In the genomic region with DNA sequence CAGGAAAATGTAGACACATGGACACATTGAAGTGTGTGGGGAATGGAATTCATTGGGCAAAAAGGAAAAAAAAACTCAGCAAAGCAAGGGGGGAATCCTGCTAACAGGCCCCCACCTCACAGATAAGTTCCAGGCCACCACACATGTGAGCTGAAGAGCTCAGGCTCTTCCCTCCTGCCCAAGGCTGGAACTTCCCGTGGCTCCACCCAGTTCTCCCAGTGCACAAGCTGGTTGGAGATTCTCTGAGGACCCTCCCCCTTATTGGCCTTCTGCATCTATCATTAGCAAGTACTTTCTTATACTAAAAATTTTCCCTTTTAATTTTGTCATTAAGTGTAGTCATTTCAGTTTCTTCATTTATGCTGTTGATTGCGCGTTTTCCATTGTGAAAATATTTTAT, we compare ENCODE assay signal across 27 cellular contexts.
"Had no signal": no experiment of that assay in that cellular context is flagged by ENCODE, and none has a peak within 500 bp of the region (broad histone marks: within the 10 kb centered on the region; RNA-seq: fewer than 3 reads in every experiment).

No MANE protein-coding gene starts in this region.

- H3K9me3 ChIP-seq: stomach, suprapubic skin, testis, thoracic aorta, thyroid gland, tibial artery, tibial nerve, transverse colon, upper lobe of left lung, upper lobe of right lung, uterus, vagina had no signal

- H3K36me3 ChIP-seq: thoracic aorta, thyroid gland, uterus had no signal

- H3K9me3 Mint-ChIP-seq: stimulated activated effector memory CD8-positive, alpha-beta T cell treated with anti-CD3 and anti-CD28 coated beads, Interleukin-12 subunit alpha, Interleukin-12 subunit beta, amount 100 ng/mL, for 72 hours; stimulated activated memory B cell treated with anti-CD40 and anti-IgM and Interleukin-4, amounts not matched to agents 10 μg/mL and 1 μg/mL and 100 μg/mL, for 72 hours; stimulated activated naive B cell treated with anti-CD40 and anti-IgM and Interleukin-4, amounts not matched to agents 10 μg/mL and 1 μg/mL and 100 μg/mL, for 72 hours; stimulated activated naive CD8-positive, alpha-beta T cell treated with anti-CD3 and anti-CD28 coated beads, Interleukin-15, amount 100 ng/mL, for 72 hours; stimulated activated naive CD8-positive, alpha-beta T cell treated with anti-CD3 and anti-CD28 coated beads, Interleukin-15, Interleukin-2, amounts not matched to agents 100 ng/mL and 50 ng/mL, for 24 hours; type B pancreatic cell had no signal

- DNase-seq: stimulated activated CD4-positive, alpha-beta T cell treated with anti-CD3 and anti-CD28 coated beads, Interleukin-2, amount 100 ng/mL, for 48 hours; stimulated activated CD4-positive, alpha-beta T cell treated with anti-CD3 and anti-CD28 coated beads, Interleukin-4, amount 100 ng/mL, for 1 hour; stimulated activated CD4-positive, alpha-beta T cell treated with anti-CD3 and anti-CD28 coated beads, Interleukin-4, amount 100 ng/mL, for 24 hours; stimulated activated CD4-positive, alpha-beta T cell treated with anti-CD3 and anti-CD28 coated beads, Interleukin-4, amount 100 ng/mL, for 4 hours; stimulated activated CD8-positive, alpha-beta memory T cell treated with anti-CD3 and anti-CD28 coated beads, Interleukin-4, amount 100 ng/mL, for 48 hours; stimulated activated naive B cell treated with anti-CD40 and anti-IgM and Interleukin-4, amounts not matched to agents 10 μg/mL and 1 μg/mL and 100 μg/mL, for 72 hours; stimulated activated naive CD4-positive, alpha-beta T cell; stimulated activated naive CD4-positive, alpha-beta T cell treated with Interleukin-2 at 50 U/mL for 16 hours; stimulated activated naive CD8-positive, alpha-beta T cell treated with anti-CD3 and anti-CD28 coated beads, Interleukin-15, amount 100 ng/mL, for 72 hours; stimulated activated naive CD8-positive, alpha-beta T cell treated with anti-CD3 and anti-CD28 coated beads, Interleukin-15, Interleukin-2, amounts not matched to agents 100 U/mL and 50 U/mL, for 24 hours; stomach; substantia nigra; testis; thyroid gland; tibial artery; transverse colon; upper lobe of left lung; upper lobe of right lung; uterus had no signal

- H3K27me3 Mint-ChIP-seq: stimulated activated memory B cell treated with anti-CD40 and anti-IgM and Interleukin-4, amounts not matched to agents 10 μg/mL and 1 μg/mL and 100 μg/mL, for 72 hours; stimulated activated naive B cell treated with anti-CD40 and anti-IgM and Interleukin-4, amounts not matched to agents 10 μg/mL and 1 μg/mL and 100 μg/mL, for 72 hours; stimulated activated naive CD8-positive, alpha-beta T cell treated with anti-CD3 and anti-CD28 coated beads, Interleukin-15, amount 100 ng/mL, for 72 hours; stimulated activated naive CD8-positive, alpha-beta T cell treated with anti-CD3 and anti-CD28 coated beads, Interleukin-15, Interleukin-2, amounts not matched to agents 100 ng/mL and 50 ng/mL, for 24 hours; type B pancreatic cell had no signal

- H3K27me3 ChIP-seq: stomach, suprapubic skin, testis, thyroid gland, tibial artery, tibial nerve, transverse colon, upper lobe of left lung, upper lobe of right lung, uterus, vagina had no signal

- H3K4me1 Mint-ChIP-seq: stimulated activated memory B cell treated with anti-CD40 and anti-IgM and Interleukin-4, amounts not matched to agents 10 μg/mL and 1 μg/mL and 100 μg/mL, for 72 hours; stimulated activated naive B cell treated with anti-CD40 and anti-IgM and Interleukin-4, amounts not matched to agents 10 μg/mL and 1 μg/mL and 100 μg/mL, for 72 hours had no signal

- H3K27ac Mint-ChIP-seq: stimulated activated effector memory CD8-positive, alpha-beta T cell treated with anti-CD3 and anti-CD28 coated beads, Interleukin-12 subunit alpha, Interleukin-12 subunit beta, amount 100 ng/mL, for 72 hours; stimulated activated memory B cell treated with anti-CD40 and anti-IgM and Interleukin-4, amounts not matched to agents 10 μg/mL and 1 μg/mL and 100 μg/mL, for 72 hours; stimulated activated naive B cell treated with anti-CD40 and anti-IgM and Interleukin-4, amounts not matched to agents 10 μg/mL and 1 μg/mL and 100 μg/mL, for 72 hours; stimulated activated naive CD8-positive, alpha-beta T cell treated with anti-CD3 and anti-CD28 coated beads, Interleukin-15, amount 100 ng/mL, for 72 hours; stimulated activated naive CD8-positive, alpha-beta T cell treated with anti-CD3 and anti-CD28 coated beads, Interleukin-15, Interleukin-2, amounts not matched to agents 100 ng/mL and 50 ng/mL, for 24 hours; type B pancreatic cell had no signal

- H3K27ac ChIP-seq: stomach, suprapubic skin, testis, thoracic aorta, thyroid gland, tibial artery, tibial nerve, transverse colon, upper lobe of left lung, upper lobe of right lung, uterus, vagina had no signal

- H3K4me3 Mint-ChIP-seq: stimulated activated effector memory CD8-positive, alpha-beta T cell treated with anti-CD3 and anti-CD28 coated beads, Interleukin-12 subunit alpha, Interleukin-12 subunit beta, amount 100 ng/mL, for 72 hours; stimulated activated memory B cell treated with anti-CD40 and anti-IgM and Interleukin-4, amounts not matched to agents 10 μg/mL and 1 μg/mL and 100 μg/mL, for 72 hours; stimulated activated naive B cell treated with anti-CD40 and anti-IgM and Interleukin-4, amounts not matched to agents 10 μg/mL and 1 μg/mL and 100 μg/mL, for 72 hours; stimulated activated naive CD8-positive, alpha-beta T cell treated with anti-CD3 and anti-CD28 coated beads, Interleukin-15, amount 100 ng/mL, for 72 hours; stimulated activated naive CD8-positive, alpha-beta T cell treated with anti-CD3 and anti-CD28 coated beads, Interleukin-15, Interleukin-2, amounts not matched to agents 100 ng/mL and 50 ng/mL, for 24 hours; type B pancreatic cell had no signal

- H3K4me3 ChIP-seq: stomach, suprapubic skin, testis, thoracic aorta, thyroid gland, tibial artery, tibial nerve, transverse colon, upper lobe of left lung, upper lobe of right lung, uterus, vagina had no signal

- ATAC-seq: stimulated activated effector memory CD8-positive, alpha-beta T cell treated with anti-CD3 and anti-CD28 coated beads, Interleukin-12 subunit alpha, Interleukin-12 subunit beta, amount 100 ng/mL, for 72 hours; stimulated activated memory B cell treated with anti-CD40 and anti-IgM and Interleukin-4, amounts not matched to agents 10 μg/mL and 1 μg/mL and 100 μg/mL, for 72 hours; stimulated activated naive B cell treated with anti-CD40 and anti-IgM and Interleukin-4, amounts not matched to agents 10 μg/mL and 1 μg/mL and 100 μg/mL, for 72 hours; stimulated activated naive CD8-positive, alpha-beta T cell treated with anti-CD3 and anti-CD28 coated beads, Interleukin-15, amount 100 ng/mL, for 72 hours; stimulated activated naive CD8-positive, alpha-beta T cell treated with anti-CD3 and anti-CD28 coated beads, Interleukin-15, Interleukin-2, amounts not matched to agents 100 U/mL and 50 U/mL, for 24 hours; upper lobe of right lung had no signal

- H3K4me1 ChIP-seq: testis, tibial artery, tibial nerve, upper lobe of right lung, uterus, vagina had no signal
